2 cellular contexts compared by ENCODE assay signal in genomic region chr17:57691939-57692338, GRCh38.
TF ChIP-seq lines count a peak whose summit lies in the region.

No MANE protein-coding gene starts in this region.

TF ChIP-seq in A549, 52 proteins besides CTCF, POLR2A, EP300 and RAD21:
- TF ChIP-seq MAFK (IDR thresholded peaks at IDR 0.05; ENCODE audit: partially characterized antibody) = peak; percentile 96
- no peak for TF ChIP-seq GATA3 (IDR thresholded peaks at IDR 0.05; ENCODE audit: borderline replicate concordance)
TF ChIP-seq in A549: peak in this region for 1.

TF ChIP-seq in K562, 482 proteins besides CTCF, POLR2A, EP300 and RAD21:
- TF ChIP-seq, protein P1, sequence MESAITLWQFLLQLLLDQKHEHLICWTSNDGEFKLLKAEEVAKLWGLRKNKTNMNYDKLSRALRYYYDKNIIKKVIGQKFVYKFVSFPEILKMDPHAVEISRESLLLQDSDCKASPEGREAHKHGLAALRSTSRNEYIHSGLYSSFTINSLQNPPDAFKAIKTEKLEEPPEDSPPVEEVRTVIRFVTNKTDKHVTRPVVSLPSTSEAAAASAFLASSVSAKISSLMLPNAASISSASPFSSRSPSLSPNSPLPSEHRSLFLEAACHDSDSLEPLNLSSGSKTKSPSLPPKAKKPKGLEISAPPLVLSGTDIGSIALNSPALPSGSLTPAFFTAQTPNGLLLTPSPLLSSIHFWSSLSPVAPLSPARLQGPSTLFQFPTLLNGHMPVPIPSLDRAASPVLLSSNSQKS (CRISPR knock-in tag; IDR thresholded peaks at IDR 0.05) = no peak
- TF ChIP-seq, protein P2, sequence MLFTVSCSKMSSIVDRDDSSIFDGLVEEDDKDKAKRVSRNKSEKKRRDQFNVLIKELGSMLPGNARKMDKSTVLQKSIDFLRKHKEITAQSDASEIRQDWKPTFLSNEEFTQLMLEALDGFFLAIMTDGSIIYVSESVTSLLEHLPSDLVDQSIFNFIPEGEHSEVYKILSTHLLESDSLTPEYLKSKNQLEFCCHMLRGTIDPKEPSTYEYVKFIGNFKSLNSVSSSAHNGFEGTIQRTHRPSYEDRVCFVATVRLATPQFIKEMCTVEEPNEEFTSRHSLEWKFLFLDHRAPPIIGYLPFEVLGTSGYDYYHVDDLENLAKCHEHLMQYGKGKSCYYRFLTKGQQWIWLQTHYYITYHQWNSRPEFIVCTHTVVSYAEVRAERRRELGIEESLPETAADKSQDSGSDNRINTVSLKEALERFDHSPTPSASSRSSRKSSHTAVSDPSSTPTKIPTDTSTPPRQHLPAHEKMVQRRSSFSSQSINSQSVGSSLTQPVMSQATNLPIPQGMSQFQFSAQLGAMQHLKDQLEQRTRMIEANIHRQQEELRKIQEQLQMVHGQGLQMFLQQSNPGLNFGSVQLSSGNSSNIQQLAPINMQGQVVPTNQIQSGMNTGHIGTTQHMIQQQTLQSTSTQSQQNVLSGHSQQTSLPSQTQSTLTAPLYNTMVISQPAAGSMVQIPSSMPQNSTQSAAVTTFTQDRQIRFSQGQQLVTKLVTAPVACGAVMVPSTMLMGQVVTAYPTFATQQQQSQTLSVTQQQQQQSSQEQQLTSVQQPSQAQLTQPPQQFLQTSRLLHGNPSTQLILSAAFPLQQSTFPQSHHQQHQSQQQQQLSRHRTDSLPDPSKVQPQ (CRISPR knock-in tag; IDR thresholded peaks at IDR 0.05; ENCODE audit: borderline replicate concordance) = no peak
- TF ChIP-seq POLR2AphosphoS5 (IDR thresholded peaks at IDR 0.05; ENCODE audit: control insufficient read depth, insufficient read depth, low read depth, low read length) (no peak), MXI1 (IDR thresholded peaks at IDR 0.05; ENCODE audit: low read depth, low read length) (no peak), L3MBTL2 (IDR thresholded peaks at IDR 0.05) (no peak), FOS (IDR thresholded peaks at IDR 0.05; ENCODE audit: extremely low read depth, insufficient read length) (no peak), DDX20 (tag; IDR thresholded peaks at IDR 0.05; ENCODE audit: low read depth) (no peak), ZNF589 (CRISPR knock-in tag; IDR thresholded peaks at IDR 0.05; ENCODE audit: low read depth) (no peak), ZNF324 (CRISPR knock-in tag; IDR thresholded peaks at IDR 0.05) (peak; percentile 29; the same call in 1 of the 2 replicates), C11orf30 (IDR thresholded peaks at IDR 0.05; ENCODE audit: low read depth) (peak; percentile 44; the same call in 1 of the 2 replicates), ZNF316 (IDR thresholded peaks at IDR 0.05) (peak; percentile 60; the same call in 1 of the 2 replicates), ZNF3 (CRISPR knock-in tag; IDR thresholded peaks at IDR 0.05) (no peak), MTF1 (CRISPR knock-in tag; IDR thresholded peaks at IDR 0.05; ENCODE audit: borderline replicate concordance) (no peak), TAF15 (IDR thresholded peaks at IDR 0.05; ENCODE audit: low read depth, low read length) (no peak), CBX3 (IDR thresholded peaks at IDR 0.05; ENCODE audit: borderline replicate concordance in 1 of 2, low read length in 2 of 2) (no peak), ZNF431 (CRISPR knock-in tag; IDR thresholded peaks at IDR 0.05) (no peak), ZNF444 (CRISPR knock-in tag; IDR thresholded peaks at IDR 0.05) (no peak), TARDBP (IDR thresholded peaks at IDR 0.05) (no peak)
- TF ChIP-seq, protein P3, sequence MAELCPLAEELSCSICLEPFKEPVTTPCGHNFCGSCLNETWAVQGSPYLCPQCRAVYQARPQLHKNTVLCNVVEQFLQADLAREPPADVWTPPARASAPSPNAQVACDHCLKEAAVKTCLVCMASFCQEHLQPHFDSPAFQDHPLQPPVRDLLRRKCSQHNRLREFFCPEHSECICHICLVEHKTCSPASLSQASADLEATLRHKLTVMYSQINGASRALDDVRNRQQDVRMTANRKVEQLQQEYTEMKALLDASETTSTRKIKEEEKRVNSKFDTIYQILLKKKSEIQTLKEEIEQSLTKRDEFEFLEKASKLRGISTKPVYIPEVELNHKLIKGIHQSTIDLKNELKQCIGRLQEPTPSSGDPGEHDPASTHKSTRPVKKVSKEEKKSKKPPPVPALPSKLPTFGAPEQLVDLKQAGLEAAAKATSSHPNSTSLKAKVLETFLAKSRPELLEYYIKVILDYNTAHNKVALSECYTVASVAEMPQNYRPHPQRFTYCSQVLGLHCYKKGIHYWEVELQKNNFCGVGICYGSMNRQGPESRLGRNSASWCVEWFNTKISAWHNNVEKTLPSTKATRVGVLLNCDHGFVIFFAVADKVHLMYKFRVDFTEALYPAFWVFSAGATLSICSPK (IDR thresholded peaks at IDR 0.05; ENCODE audit: borderline replicate concordance) = no peak
